Comparison of ENCODE assay signal across 11 cellular contexts in the genomic region with DNA sequence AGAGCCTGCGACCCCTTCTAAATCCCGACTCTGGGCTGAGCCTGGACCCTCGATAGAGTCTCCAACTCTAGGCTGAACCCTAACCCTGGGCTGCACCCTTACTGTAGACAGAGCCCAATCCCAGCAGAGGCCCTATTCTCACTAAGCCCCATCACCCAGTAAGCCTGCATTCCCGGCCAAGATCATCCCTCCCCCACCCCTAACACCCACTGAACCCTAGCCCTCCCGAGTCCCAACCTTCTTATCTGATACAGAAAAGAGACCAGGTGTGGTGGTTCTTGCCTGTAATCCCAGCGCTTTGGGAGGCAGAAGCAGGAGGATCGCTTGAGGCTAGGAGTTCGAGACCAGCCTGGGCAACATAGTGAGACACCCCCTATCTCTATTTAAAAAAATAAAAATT. TPM values are rescaled to one million over a fixed set of nuclear protein-coding genes. Genes with fewer than 3 reads are reported as not detected.
DNase-seq lines count a peak whose midpoint lies in the region; ATAC-seq and TF ChIP-seq lines count a peak whose summit lies in the region.
"Had no signal": no experiment of that assay in that cellular context is flagged by ENCODE, and none has a peak within 500 bp of the region (broad histone marks: within the 10 kb centered on the region; RNA-seq: fewer than 3 reads in every experiment).

No MANE protein-coding gene starts in this region.

- H3K27ac ChIP-seq in muscle layer of duodenum (ENCODE audit: low read length) = no peak overlapping the region

- no peak for DNase-seq in AG10803 (ENCODE audit: low read depth)
- DNase-seq in HFFc6 = no peak
- no peak for DNase-seq in astrocyte of the cerebellum (ENCODE audit: low read depth)
- no peak for DNase-seq in OCI-M1 (lab: John Stamatoyannopoulos, UW)
- DNase-seq in T-helper 9 cell = no peak
- DNase-seq in kidney tubule cell (ENCODE audit: low spot score) = no peak

- TF ChIP-seq CTCF in AG10803 (conservative IDR thresholded peaks at IDR 0.05; ENCODE audit: low read length) = no peak
- no peak for TF ChIP-seq CTCF in HFFc6 (IDR thresholded peaks at IDR 0.05)
- TF ChIP-seq CTCF in astrocyte of the cerebellum (IDR thresholded peaks at IDR 0.05; ENCODE audit: low read depth, low read length, missing control alignments) = no peak

- peaks cover 3% of the 10 kb centered on the region for H3K27me3 ChIP-seq in muscle layer of duodenum (ENCODE audit: low read depth, low read length)
- H3K27me3 ChIP-seq: MG63, right atrium auricular region had no signal

- H3K4me3 Mint-ChIP-seq in HFFc6 = peak overlapping the region; percentile 45
- H3K4me3 Mint-ChIP-seq: activated naive CD4-positive, alpha-beta T cell treated with anti-CD3 and anti-CD28 coated beads for 36 hours had no signal

- peaks cover 35% of the 10 kb centered on the region for H3K4me1 Mint-ChIP-seq in HFFc6 (ENCODE audit: low read depth)

- no peaks in the 10 kb centered on the region; the same call in 1 of the 2 replicates for H3K27me3 Mint-ChIP-seq in HFFc6 (ENCODE audit: insufficient read depth)

- no peaks in the 10 kb centered on the region for H3K9me3 Mint-ChIP-seq in HFFc6
- H3K9me3 Mint-ChIP-seq: activated naive CD4-positive, alpha-beta T cell treated with anti-CD3 and anti-CD28 coated beads for 36 hours had no signal

- no peaks in the 10 kb centered on the region for H3K36me3 ChIP-seq in muscle layer of duodenum (ENCODE audit: control insufficient read depth in 1 of 2, insufficient read depth in 2 of 2, low read length in 2 of 2)
- H3K36me3 ChIP-seq: MG63, right atrium auricular region had no signal

- H3K9me3 ChIP-seq in muscle layer of duodenum (ENCODE audit: control insufficient read depth in 1 of 2, low read length in 2 of 2) = no peaks in the 10 kb centered on the region
- H3K9me3 ChIP-seq: MG63, right atrium auricular region had no signal

- ATAC-seq in HG02981 (IDR thresholded peaks at IDR 0.05; ENCODE audit: unreplicated experiment) = no peak

- peaks cover 4 to 37% of the 10 kb centered on the region in 2 donors for H3K4me1 ChIP-seq in muscle layer of duodenum (ENCODE audit: control insufficient read depth in 1 of 2, insufficient read depth in 2 of 2, low read length in 2 of 2)

- H3K27ac Mint-ChIP-seq in HFFc6 = no peak overlapping the region

- in situ Hi-C loops in astrocyte of the cerebellum (cut with HindIII; ENCODE audit: low sequenced_read_pairs) = no loop called here

- peak overlapping the region; percentile 52; the same call in 1 of the 2 replicates for H3K4me3 ChIP-seq in AG10803 (ENCODE audit: low read length)
- H3K4me3 ChIP-seq in astrocyte of the cerebellum (ENCODE audit: low read depth, low read length) = peak overlapping the region; percentile 40
- H3K4me3 ChIP-seq in muscle layer of duodenum (ENCODE audit: low read depth in 1 of 2, low read length in 2 of 2) = peak overlapping the region; percentile 50 to 69

- no peaks in the 10 kb centered on the region for H3K36me3 Mint-ChIP-seq in HFFc6 (ENCODE audit: low read depth)

RNA-seq across cellular contexts. Expression of gene TNFAIP8L1, which starts 2.6 kb away (rescaled TPM):
- 1 to 10 TPM; 4.5 to 8.2 (median 6.7) TPM for total RNA-seq in HFFc6 (2021; fragmentation: NEBNext Ultra II Directional; extraction: Animal tissue kit (Norgen Biotek cat#: 25700))

RNA-seq across cellular contexts. Expression of gene MYDGF, which starts 33.4 kb away (rescaled TPM):
- 100 to 1,000 TPM; 266 to 322 (median 283) TPM for total RNA-seq in HFFc6 (2021; fragmentation: NEBNext Ultra II Directional; extraction: Animal tissue kit (Norgen Biotek cat#: 25700))
